ENCODE assay signal across 19 cellular contexts in the genomic region with DNA sequence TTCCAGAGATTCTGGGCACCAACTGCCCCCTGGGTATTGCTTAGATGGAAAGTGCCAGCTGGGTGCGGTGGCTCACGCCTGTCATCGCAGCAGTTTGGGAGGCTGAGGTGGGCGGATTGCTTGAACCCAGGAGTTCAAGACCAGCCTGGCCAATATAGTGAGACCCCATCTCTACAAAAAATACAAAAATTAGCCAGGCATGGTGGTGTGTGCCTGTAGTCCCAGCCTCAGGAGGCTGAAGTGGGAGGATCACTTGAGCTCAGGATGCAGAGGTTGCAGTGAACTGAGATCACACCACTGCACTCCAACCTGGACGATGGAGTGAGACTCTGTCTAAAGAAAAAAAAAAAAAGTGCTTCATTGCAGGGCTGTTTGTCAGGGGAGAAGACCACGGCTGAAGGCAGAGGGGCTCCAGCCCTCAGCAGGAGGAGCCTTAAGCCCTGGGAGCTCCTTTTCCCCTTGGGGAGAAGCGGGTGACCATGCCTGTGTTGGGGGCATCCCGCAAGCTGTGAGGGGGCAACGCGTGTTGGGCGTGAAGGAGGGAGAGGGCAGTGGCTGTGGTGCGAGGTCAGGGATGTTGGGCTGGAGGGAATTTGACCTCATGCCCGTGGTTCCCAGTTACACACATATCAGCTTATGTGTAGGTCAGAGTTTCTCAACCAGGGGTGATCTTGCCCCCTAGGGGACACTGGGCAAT.
A peak's percentile ranks its signal among the peaks of the same experiment; 100 is the strongest.
DNase-seq lines count a peak whose midpoint lies in the region; TF ChIP-seq lines count a peak whose summit lies in the region.
"Had no signal": no experiment of that assay in that cellular context is flagged by ENCODE, and none has a peak within 500 bp of the region (broad histone marks: within the 10 kb centered on the region; RNA-seq: fewer than 3 reads in every experiment).

No MANE protein-coding gene starts in this region.

- H4K20me1 ChIP-seq in neural progenitor cell (ENCODE audit: low read depth) (no peaks in the 10 kb centered on the region), mammary epithelial cell (ENCODE audit: insufficient read depth, low read length) (no peaks in the 10 kb centered on the region)

- H3K4me1 ChIP-seq in HEK293 (ENCODE audit: control insufficient read depth, insufficient read depth, low read length): no peaks in the 10 kb centered on the region
- H3K4me1 ChIP-seq in neural progenitor cell: peaks cover 9% of the 10 kb centered on the region
- no peaks in the 10 kb centered on the region for H3K4me1 ChIP-seq in HAP-1
- no peaks in the 10 kb centered on the region for H3K4me1 ChIP-seq in mammary epithelial cell (ENCODE audit: insufficient read depth, low read length)

- no peak overlapping the region for H3K4me2 ChIP-seq in neural progenitor cell
- H3K4me2 ChIP-seq in mammary epithelial cell (ENCODE audit: insufficient read depth, low read depth, low read length): no peak overlapping the region
- H3K4me2 ChIP-seq: BLaER1 treated with 17β-estradiol and CSF1 and Interleukin-3, amounts not matched to agents 10 nM and 100 nM had no signal

- DNase-seq in WERI-Rb-1 (no peak), glutamatergic neuron (no peak), neural progenitor cell (ENCODE audit: low spot score) (no peak), HPDE6-E6E7 (ENCODE audit: extremely low spot score) (no peak), HAP-1 (ENCODE audit: low spot score in 2 of 2) (no peak), mammary epithelial cell (no peak)
- DNase-seq in activated CD4-positive, alpha-beta T cell treated with anti-CD3 and anti-CD28 coated beads, Interleukin-2, amount 50 U/mL, for 48 hours: no peak
- DNase-seq: CD8-positive, alpha-beta memory T cell; COR-L47; DMS 273 treated with DMSO at 0.1 percent for 48 hours; DMS53; DND-41; EL; GOT3; H7 had no signal

- H3K79me2 ChIP-seq in neural progenitor cell (ENCODE audit: low read depth) (no peaks in the 10 kb centered on the region), mammary epithelial cell (ENCODE audit: insufficient read depth, low read length) (no peaks in the 10 kb centered on the region)

- 89% methylated on average over 10 of the region's 13 CpGs for WGBS in mammary epithelial cell (ENCODE audit: low coverage, missing lambda C conversion rate)

- H3K36me3 Mint-ChIP-seq in glutamatergic neuron (ENCODE audit: unreplicated experiment) (peaks cover 3% of the 10 kb centered on the region), neural progenitor cell (no peaks in the 10 kb centered on the region)
- H3K36me3 Mint-ChIP-seq: CD8-positive, alpha-beta memory T cell had no signal

- peaks cover 8% of the 10 kb centered on the region for H3F3A ChIP-seq in neural progenitor cell (ENCODE audit: low read depth)

- H3K27me3 Mint-ChIP-seq in glutamatergic neuron (ENCODE audit: unreplicated experiment) (no peaks in the 10 kb centered on the region), neural progenitor cell (ENCODE audit: insufficient read depth, low read depth) (peaks cover 12% of the 10 kb centered on the region)

- H3K27me3 ChIP-seq in WERI-Rb-1 (ENCODE audit: insufficient read depth, low read depth, severe bottlenecking): no peaks in the 10 kb centered on the region
- no peaks in the 10 kb centered on the region for H3K27me3 ChIP-seq in neural progenitor cell
- no peaks in the 10 kb centered on the region for H3K27me3 ChIP-seq in HAP-1 (ENCODE audit: low read depth)
- H3K27me3 ChIP-seq in mammary epithelial cell (ENCODE audit: insufficient read depth, low read length): no peaks in the 10 kb centered on the region
- H3K27me3 ChIP-seq: BLaER1 treated with 17β-estradiol and CSF1 and Interleukin-3, amounts not matched to agents 10 nM and 100 nM had no signal

- H3K4me1 Mint-ChIP-seq in glutamatergic neuron (ENCODE audit: low read depth, unreplicated experiment): peaks cover 15% of the 10 kb centered on the region
- peaks cover 44% of the 10 kb centered on the region for H3K4me1 Mint-ChIP-seq in neural progenitor cell
- H3K4me1 Mint-ChIP-seq: B cell; CD8-positive, alpha-beta memory T cell had no signal

- H3K27ac Mint-ChIP-seq in glutamatergic neuron (ENCODE audit: unreplicated experiment) (peak overlapping the region; percentile 23), neural progenitor cell (no peak overlapping the region)
- H3K27ac Mint-ChIP-seq: B cell; CD8-positive, alpha-beta memory T cell had no signal

- H3K27ac ChIP-seq in HEK293 (ENCODE audit: extremely low read depth, low read depth, low read length) (no peak overlapping the region), WERI-Rb-1 (peak overlapping the region; percentile 47; the same call in 1 of the 2 replicates), neural progenitor cell (no peak overlapping the region), mammary epithelial cell (ENCODE audit: insufficient read depth, low read depth, low read length) (no peak overlapping the region)
- H3K27ac ChIP-seq: BLaER1 treated with 17β-estradiol and CSF1 and Interleukin-3, amounts not matched to agents 10 nM and 100 nM had no signal

- dilution Hi-C loops in mammary epithelial cell (cut with HindIII; ENCODE audit: low sequenced_read_pairs): no loop called here

- H3K4me3 ChIP-seq in HEK293 (ENCODE audit: low read depth, low read length) (no peak overlapping the region), WERI-Rb-1 (ENCODE audit: low read depth, low read length) (no peak overlapping the region), neural progenitor cell (no peak overlapping the region), HAP-1 (no peak overlapping the region), mammary epithelial cell (replicated peaks in 1 of 3; ENCODE audit: insufficient read depth in 1 of 3, low read depth in 2 of 3, low read length in 3 of 3) (no peak overlapping the region)
- H3K4me3 ChIP-seq: BLaER1 treated with 17β-estradiol and CSF1 and Interleukin-3, amounts not matched to agents 10 nM and 100 nM; GM12878 had no signal

- TF ChIP-seq CTCF in HEK293 (tag by site-specific recombination; IDR thresholded peaks at IDR 0.05): no peak
- no peak for TF ChIP-seq CTCF in WERI-Rb-1 (IDR thresholded peaks at IDR 0.05; ENCODE audit: low read depth, low read length)
- TF ChIP-seq CTCF in glutamatergic neuron (IDR thresholded peaks at IDR 0.05; ENCODE audit: partially characterized antibody, unreplicated experiment): no peak
- no peak for TF ChIP-seq CTCF in neural progenitor cell (IDR thresholded peaks at IDR 0.05)
- TF ChIP-seq CTCF in mammary epithelial cell (conservative IDR thresholded peaks at IDR 0.05 in 1 of 2, IDR thresholded peaks at IDR 0.05 in 1 of 2; ENCODE audit: extremely low read depth in 1 of 2, insufficient read depth in 1 of 2, low read depth in 1 of 2, low read length in 2 of 2): no peak

- no peaks in the 10 kb centered on the region for H3K36me3 ChIP-seq in HEK293 (ENCODE audit: control insufficient read depth in 2 of 2, insufficient read depth in 1 of 2, low read length in 2 of 2)
- H3K36me3 ChIP-seq in WERI-Rb-1: no peaks in the 10 kb centered on the region
- H3K36me3 ChIP-seq in neural progenitor cell: no peaks in the 10 kb centered on the region
- no peaks in the 10 kb centered on the region for H3K36me3 ChIP-seq in HAP-1 (replicated peaks)
- H3K36me3 ChIP-seq in mammary epithelial cell (ENCODE audit: insufficient read depth, low read length): no peaks in the 10 kb centered on the region
- H3K36me3 ChIP-seq: BLaER1 treated with 17β-estradiol and CSF1 and Interleukin-3, amounts not matched to agents 10 nM and 100 nM had no signal

- in situ Hi-C loops in HAP-1 (cut with MboI; ENCODE audit: low sequenced_read_pairs) (loop anchor here (25.0 kb wide), 1 partner anchor 577 kb away; no protein-coding TSS in a partner anchor), mammary epithelial cell (cut with MboI; ENCODE audit: low sequenced_read_pairs in 2 of 2) (loop anchor here (25.0 kb wide), 2 partner anchors 402 to 602 kb away; no protein-coding TSS in a partner anchor)

- POLR2A ChIA-PET in HEK293 (lab: Yijun Ruan, JAX): no interaction called here

- H3K9me3 Mint-ChIP-seq in glutamatergic neuron (ENCODE audit: unreplicated experiment) (no peaks in the 10 kb centered on the region), neural progenitor cell (no peaks in the 10 kb centered on the region)
- H3K9me3 Mint-ChIP-seq: CD8-positive, alpha-beta memory T cell had no signal

- no peak overlapping the region for H3K4me3 Mint-ChIP-seq in glutamatergic neuron (ENCODE audit: unreplicated experiment)
- H3K4me3 Mint-ChIP-seq in neural progenitor cell: peak overlapping the region; percentile 43
- H3K4me3 Mint-ChIP-seq: B cell; CD8-positive, alpha-beta memory T cell had no signal

- no peak overlapping the region for H2AFZ ChIP-seq in neural progenitor cell (replicated peaks)
- H2AFZ ChIP-seq in mammary epithelial cell (ENCODE audit: low read depth, low read length): no peak overlapping the region

- intact Hi-C loops in mammary epithelial cell (cut with micrococcal nuclease): loop anchor here (10.0 kb wide), 1 partner anchor 835 kb away; no protein-coding TSS in a partner anchor

- no TSS peak for BruUV-seq in mammary epithelial cell (replicated peaks; lab: Mats Ljungman, UMichigan)

- H3K9ac ChIP-seq in neural progenitor cell: no peak overlapping the region
- H3K9ac ChIP-seq in mammary epithelial cell (ENCODE audit: insufficient read depth, low read length): no peak overlapping the region
- H3K9ac ChIP-seq: BLaER1 treated with 17β-estradiol and CSF1 and Interleukin-3, amounts not matched to agents 10 nM and 100 nM had no signal

- CTCF ChIA-PET in HEK293 (lab: Yijun Ruan, JAX): no interaction called here
- CTCF ChIA-PET in mammary epithelial cell (lab: Charles Lee; ENCODE audit: low non-redundant PET): no interaction called here

- H3K9me3 ChIP-seq in HEK293 (ENCODE audit: control insufficient read depth, insufficient read depth, low read depth, low read length): no peaks in the 10 kb centered on the region
- H3K9me3 ChIP-seq in WERI-Rb-1 (ENCODE audit: severe bottlenecking): peaks cover 4% of the 10 kb centered on the region
- no peaks in the 10 kb centered on the region for H3K9me3 ChIP-seq in neural progenitor cell (ENCODE audit: low read depth)
- no peaks in the 10 kb centered on the region for H3K9me3 ChIP-seq in HAP-1
- no peaks in the 10 kb centered on the region for H3K9me3 ChIP-seq in mammary epithelial cell (replicated peaks; ENCODE audit: insufficient read depth, low read length)

TF ChIP-seq in HEK293, 187 proteins besides CTCF, POLR2A, EP300 and RAD21:
- TF ChIP-seq ZNF692 (tag by site-specific recombination; IDR thresholded peaks at IDR 0.05) (no peak), ZNF121 (tag by site-specific recombination; IDR thresholded peaks at IDR 0.05) (peak; percentile 65; the same call in 1 of the 2 replicates)
